In the genomic region with DNA sequence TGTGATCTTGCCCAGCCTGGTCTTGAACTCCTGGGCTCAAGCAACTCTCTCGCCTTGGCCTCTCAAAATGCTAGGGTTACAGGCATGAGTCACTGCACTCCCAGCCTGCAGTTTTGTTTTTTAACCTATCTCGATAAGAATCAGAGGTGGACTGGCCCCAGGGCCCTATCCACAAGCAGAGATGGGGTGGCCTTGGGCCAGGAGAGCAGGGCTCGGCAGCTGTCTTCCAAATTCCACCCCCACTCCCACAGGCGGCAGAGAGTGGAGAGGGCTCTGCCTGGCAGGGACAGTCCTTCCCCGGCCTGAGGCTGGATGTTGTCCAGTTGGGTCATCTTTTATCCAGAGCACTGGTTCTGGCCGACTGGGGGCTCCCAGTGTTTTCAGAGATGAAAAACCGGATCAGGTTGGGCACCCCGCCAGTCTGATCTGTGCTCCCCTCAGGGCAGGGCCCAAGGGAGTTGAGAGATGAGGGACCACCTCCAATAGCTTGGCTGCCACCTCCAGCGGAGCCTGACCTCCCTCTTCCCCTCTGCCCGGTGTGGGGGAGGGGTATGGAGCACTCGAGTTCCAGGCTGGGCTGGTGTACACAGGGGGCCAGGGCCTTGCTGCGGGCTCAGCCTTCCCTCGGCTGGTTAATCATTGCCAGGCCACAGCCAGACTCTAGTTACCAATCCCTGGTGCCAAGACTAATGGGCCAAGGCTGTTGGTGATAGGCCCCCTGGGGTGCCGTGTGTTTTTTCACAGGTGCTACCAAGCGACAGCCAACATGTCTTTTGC, we compare ENCODE assay signal across 9 cellular contexts. TPM values are rescaled to one million over a fixed set of nuclear protein-coding genes. Genes with fewer than 3 reads are reported as not detected.
DNase-seq lines count a peak whose midpoint lies in the region; ATAC-seq and TF ChIP-seq lines count a peak whose summit lies in the region.
"Had no signal": no experiment of that assay in that cellular context is flagged by ENCODE, and none has a peak within 500 bp of the region (broad histone marks: within the 10 kb centered on the region; RNA-seq: fewer than 3 reads in every experiment).

No MANE protein-coding gene starts in this region.

- H3K9ac ChIP-seq in Karpas-422 (ENCODE audit: low read length) = no peak overlapping the region

- no peaks in the 10 kb centered on the region for H3K79me2 ChIP-seq in Karpas-422 (ENCODE audit: low read length)

- TF ChIP-seq CTCF in BJ (IDR thresholded peaks at IDR 0.05; ENCODE audit: insufficient read depth, low read depth, low read length) = no peak

- H3K27me3 ChIP-seq in BJ (ENCODE audit: control insufficient read depth, insufficient read depth, low read length) (no peaks in the 10 kb centered on the region), Karpas-422 (ENCODE audit: low read length) (no peaks in the 10 kb centered on the region)

- DNase-seq in BJ (ENCODE audit: low read depth) (peak; percentile 11), NCI-H2107 (lab: John Stamatoyannopoulos, UW) (peak; percentile 29), middle frontal gyrus (ENCODE audit: extremely low spot score, low spot score) (peak; percentile 25), Karpas-422 (no peak)
- DNase-seq in activated CD8-positive, alpha-beta memory T cell treated with anti-CD3 and anti-CD28 coated beads for 24 hours = no peak
- DNase-seq: SW 1271 had no signal

- H3K27ac ChIP-seq in cingulate gyrus (ENCODE audit: low read depth, low read length) (peak overlapping the region; percentile 67), Karpas-422 (ENCODE audit: low read length) (no peak overlapping the region)

- H3K4me2 ChIP-seq in Karpas-422 (ENCODE audit: low read depth, low read length, poor library complexity, severe bottlenecking) = no peak overlapping the region

- CTCF ChIA-PET in BJ (lab: Yijun Ruan, JAX) = interaction anchor here (0.6 kb wide), 1 partner anchor 70 kb away, joined by 3 read pairs; no protein-coding TSS in a partner anchor

- POLR2A ChIA-PET in BJ (lab: Charles Lee) = interaction anchor here (0.6 kb wide), 1 partner anchor 104 kb away, joined by 12 read pairs; no protein-coding TSS in a partner anchor

- H3K9me3 ChIP-seq in Karpas-422 (ENCODE audit: low read length) = no peaks in the 10 kb centered on the region

- no peak for ATAC-seq in GM21825 (IDR thresholded peaks at IDR 0.05; ENCODE audit: unreplicated experiment)
- ATAC-seq in GM21717 (IDR thresholded peaks at IDR 0.05; ENCODE audit: unreplicated experiment) = no peak

- no peak overlapping the region for H3K4me3 ChIP-seq in BJ (ENCODE audit: low read depth, low read length)
- no peak overlapping the region for H3K4me3 ChIP-seq in Karpas-422 (ENCODE audit: low read length)

- H3K4me1 ChIP-seq in Karpas-422 (ENCODE audit: low read length) = no peaks in the 10 kb centered on the region

- H2AFZ ChIP-seq in Karpas-422 (ENCODE audit: low read length) = no peak overlapping the region

- H3K36me3 ChIP-seq in BJ (ENCODE audit: control insufficient read depth, insufficient read depth, low read length) (no peaks in the 10 kb centered on the region), Karpas-422 (ENCODE audit: insufficient read depth, low read length) (no peaks in the 10 kb centered on the region)

- no peaks in the 10 kb centered on the region for H4K20me1 ChIP-seq in Karpas-422 (ENCODE audit: insufficient read depth, low read depth, low read length)

- no peaks in the 10 kb centered on the region for H3K9me2 ChIP-seq in Karpas-422 (replicated peaks; ENCODE audit: insufficient read depth, low read length)

RNA-seq across cellular contexts. Expression of a gene that starts 30.3 kb away (rescaled TPM):
- 0.72 and 1.3 TPM in 2 replicates for polyA plus RNA-seq in BJ (2011; rRNA removed)
- polyA minus RNA-seq in BJ (2011; rRNA and poly(A)+ RNA removed) = 2.6 and 5.5 TPM in 2 replicates
- 3.8 and 8.0 TPM in 2 replicates for total RNA-seq in Karpas-422 (2014; rRNA removed; shearing (Covaris generic); ENCODE audit: low replicate concordance)

RNA-seq across cellular contexts. Expression of a gene that starts 31.8 kb away (rescaled TPM):
- 0.97 and 1.6 TPM in 2 replicates for polyA plus RNA-seq in BJ (2011; rRNA removed)
- 0.28 and 0.41 TPM in 2 replicates for polyA minus RNA-seq in BJ (2011; rRNA and poly(A)+ RNA removed)
- total RNA-seq in Karpas-422 (2014; rRNA removed; shearing (Covaris generic); ENCODE audit: low replicate concordance) = 6.1 and 7.6 TPM in 2 replicates

RNA-seq across cellular contexts. Expression of a gene that starts 40.9 kb away (rescaled TPM):
- polyA plus RNA-seq in BJ (2011; rRNA removed) = 12.8 and 17.9 TPM in 2 replicates
- polyA minus RNA-seq in BJ (2011; rRNA and poly(A)+ RNA removed) = 9.8 and 18.3 TPM in 2 replicates
- 25.5 and 42.8 TPM in 2 replicates for total RNA-seq in Karpas-422 (2014; rRNA removed; shearing (Covaris generic); ENCODE audit: low replicate concordance)

RNA-seq across cellular contexts. Expression of a gene that starts 41.9 kb away (rescaled TPM):
- 2.3 and 4.8 TPM in 2 replicates for polyA plus RNA-seq in BJ (2011; rRNA removed)
- 10.0 and 10.1 TPM in 2 replicates for polyA minus RNA-seq in BJ (2011; rRNA and poly(A)+ RNA removed)
- not detected in 2 replicates for total RNA-seq in Karpas-422 (2014; rRNA removed; shearing (Covaris generic); ENCODE audit: low replicate concordance)

Comparison
In these comparisons a context has a peak if more than half of its experiments do, and no peak if none do; other contexts are left out.
1. DNase-seq: peak in BJ (single experiment), NCI-H2107 (single experiment) and middle frontal gyrus (single experiment); none in Karpas-422 (single experiment) and activated CD8-positive, alpha-beta memory T cell treated with anti-CD3 and anti-CD28 coated beads for 24 hours (single experiment).